16 cellular contexts compared by ENCODE assay signal in genomic region chr14:61927521-61927920, GRCh38.
DNase-seq lines count a peak whose midpoint lies in the region; ATAC-seq and TF ChIP-seq lines count a peak whose summit lies in the region.
"Had no signal": no experiment of that assay in that cellular context is flagged by ENCODE, and none has a peak within 500 bp of the region (broad histone marks: within the 10 kb centered on the region; RNA-seq: fewer than 3 reads in every experiment).

No MANE protein-coding gene starts in this region.

- POLR2A ChIA-PET in PC-3 (lab: Charles Lee; ENCODE audit: unreplicated experiment): interaction anchor here (0.6 to 2.7 kb wide), 8 partner anchors 47 to 390 kb away, joined by 3 to 10 read pairs (median 5); no protein-coding TSS in a partner anchor

- H3K9me2 ChIP-seq in PC-3 (replicated peaks; ENCODE audit: low read length): no peaks in the 10 kb centered on the region

- peak overlapping the region; percentile 21 for H2AFZ ChIP-seq in PC-3 (ENCODE audit: low read length)
- H2AFZ ChIP-seq in neural progenitor cell (replicated peaks): no peak overlapping the region

- peaks cover 72% of the 10 kb centered on the region for H3K4me1 ChIP-seq in PC-3 (ENCODE audit: insufficient read depth, low read length)
- no peaks in the 10 kb centered on the region for H3K4me1 ChIP-seq in neural progenitor cell

- H3K36me3 Mint-ChIP-seq in neural progenitor cell: no peaks in the 10 kb centered on the region
- H3K36me3 Mint-ChIP-seq: CD8-positive, alpha-beta T cell had no signal

- peaks cover 33% of the 10 kb centered on the region for H3K4me1 Mint-ChIP-seq in neural progenitor cell

- BruUV-seq in PC-3 (replicated peaks; lab: Mats Ljungman, UMichigan): no TSS peak

- H3K27ac Mint-ChIP-seq in neural progenitor cell: no peak overlapping the region
- H3K27ac Mint-ChIP-seq: CD8-positive, alpha-beta T cell had no signal

- DNase-seq in EH (ENCODE audit: low read depth): peak; percentile 83
- peak; percentile 87 for DNase-seq in PC-3
- peak; percentile 6 for DNase-seq in neural progenitor cell (ENCODE audit: low spot score)
- DNase-seq in NCI-H2029 (lab: John Stamatoyannopoulos, UW): no peak
- no peak for DNase-seq in activated CD8-positive, alpha-beta memory T cell treated with anti-CD3 and anti-CD28 coated beads, Interleukin-2, amount 50 U/mL, for 48 hours
- DNase-seq in NCI-H345 treated with DMSO at 0.1 percent for 48 hours (lab: John Stamatoyannopoulos, UW; ENCODE audit: unreplicated experiment): no peak
- DNase-seq: activated CD4-positive, alpha-beta T cell treated with anti-CD3 and anti-CD28 coated beads for 1 hour; activated gamma-delta T cell; CD8-positive, alpha-beta T cell; cortex of kidney; glutamatergic neuron; MG63; NCI-H446; SIG-M5 had no signal

- no peaks in the 10 kb centered on the region for H3K9me3 ChIP-seq in PC-3 (ENCODE audit: low read length)
- no peaks in the 10 kb centered on the region for H3K9me3 ChIP-seq in neural progenitor cell (ENCODE audit: low read depth)
- H3K9me3 ChIP-seq: MG63 had no signal

- no peaks in the 10 kb centered on the region for H4K20me1 ChIP-seq in PC-3 (ENCODE audit: low read length)
- no peaks in the 10 kb centered on the region for H4K20me1 ChIP-seq in neural progenitor cell (ENCODE audit: low read depth)

- peaks cover 2% of the 10 kb centered on the region for H3K27me3 Mint-ChIP-seq in neural progenitor cell (ENCODE audit: insufficient read depth, low read depth)

- H3K36me3 ChIP-seq in PC-3 (ENCODE audit: low read depth, low read length) (peaks cover 5% of the 10 kb centered on the region), neural progenitor cell (no peaks in the 10 kb centered on the region)
- H3K36me3 ChIP-seq: MG63 had no signal

- peak overlapping the region; percentile 93 for H3K4me2 ChIP-seq in PC-3 (ENCODE audit: low read length)
- no peak overlapping the region for H3K4me2 ChIP-seq in neural progenitor cell

- H3K27me3 ChIP-seq in PC-3 (ENCODE audit: low read length): no peaks in the 10 kb centered on the region
- no peaks in the 10 kb centered on the region for H3K27me3 ChIP-seq in neural progenitor cell
- H3K27me3 ChIP-seq: MG63 had no signal

- no peak overlapping the region for H3K4me3 Mint-ChIP-seq in neural progenitor cell
- H3K4me3 Mint-ChIP-seq: CD8-positive, alpha-beta T cell had no signal

- H3K27ac ChIP-seq in PC-3 (ENCODE audit: low read length): peak overlapping the region; percentile 96
- H3K27ac ChIP-seq in neural progenitor cell: no peak overlapping the region

- peak overlapping the region; percentile 70 for H3K4me3 ChIP-seq in PC-3 (ENCODE audit: low read length)
- no peak overlapping the region for H3K4me3 ChIP-seq in neural progenitor cell
- H3K4me3 ChIP-seq: MG63 had no signal

- H3F3A ChIP-seq in PC-3 (ENCODE audit: low read length, unreplicated experiment): peaks cover 8% of the 10 kb centered on the region
- no peaks in the 10 kb centered on the region for H3F3A ChIP-seq in neural progenitor cell (ENCODE audit: low read depth)

- peak; percentile 80 for ATAC-seq in PC-3
- ATAC-seq in esophagus mucosa: peak; percentile 49
- no peak for ATAC-seq in GM19463 (IDR thresholded peaks at IDR 0.05; ENCODE audit: unreplicated experiment)
- ATAC-seq: CD8-positive, alpha-beta T cell had no signal

- no peak for TF ChIP-seq CTCF in PC-3 (conservative IDR thresholded peaks at IDR 0.05; ENCODE audit: low read depth, low read length)
- no peak for TF ChIP-seq CTCF in neural progenitor cell (IDR thresholded peaks at IDR 0.05)

- H3K79me2 ChIP-seq in PC-3 (ENCODE audit: low read length): peaks cover 50% of the 10 kb centered on the region
- no peaks in the 10 kb centered on the region for H3K79me2 ChIP-seq in neural progenitor cell (ENCODE audit: low read depth)

- H3K9ac ChIP-seq in PC-3 (ENCODE audit: low read length) (peak overlapping the region; percentile 91), neural progenitor cell (no peak overlapping the region)

- H3K9me3 Mint-ChIP-seq in neural progenitor cell: peaks cover 2% of the 10 kb centered on the region
- H3K9me3 Mint-ChIP-seq: CD8-positive, alpha-beta T cell had no signal

- CTCF ChIA-PET in PC-3 (lab: Charles Lee): interaction anchor here (0.7 to 2.9 kb wide), 5 partner anchors 48 to 199 kb away, joined by 3 to 30 read pairs (median 5); no protein-coding TSS in a partner anchor

- intact Hi-C loops in PC-3 (cut with micrococcal nuclease): loop anchor here (1.0 to 10.0 kb wide), 6 partner anchors 36 to 1117 kb away; partner anchors contain the start of gene KCNH5

Comparison
In these comparisons a context has a peak if more than half of its experiments do, and no peak if none do; other contexts are left out.
1. DNase-seq: peak in EH (single experiment), PC-3 (single experiment) and neural progenitor cell (single experiment); none in NCI-H2029 (single experiment), activated CD8-positive, alpha-beta memory T cell treated with anti-CD3 and anti-CD28 coated beads, Interleukin-2, amount 50 U/mL, for 48 hours (single experiment) and NCI-H345 treated with DMSO at 0.1 percent for 48 hours (single experiment).